ENCODE assay signal across 8 cellular contexts in the genomic region with DNA sequence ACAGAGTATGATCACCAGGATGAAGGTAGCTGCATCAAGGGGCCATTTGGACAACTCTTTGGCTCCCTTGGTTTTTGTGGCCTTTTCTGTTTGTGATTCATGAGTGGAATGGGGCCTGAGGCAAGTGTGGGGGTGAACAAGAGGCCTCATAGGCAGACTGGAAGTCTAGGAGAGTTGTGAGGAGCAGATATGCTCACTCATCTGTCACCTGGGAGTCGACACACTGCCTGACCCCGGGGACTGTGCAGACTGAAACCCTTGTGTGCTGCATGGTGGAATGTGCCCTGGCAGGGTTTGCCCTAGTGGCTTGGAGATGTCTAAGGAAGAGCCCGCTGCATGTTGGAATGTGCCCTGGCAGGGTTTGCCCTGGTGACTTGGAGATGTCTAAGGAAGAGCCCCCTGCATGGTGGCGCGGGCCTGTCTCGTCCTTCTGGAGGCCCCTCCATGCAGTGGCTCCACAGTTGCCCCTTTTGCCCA. TPM values are rescaled to one million over a fixed set of nuclear protein-coding genes. Genes with fewer than 3 reads are reported as not detected.
DNase-seq lines count a peak whose midpoint lies in the region; ATAC-seq and TF ChIP-seq lines count a peak whose summit lies in the region.

No MANE protein-coding gene starts in this region.

- peak overlapping the region; percentile 64 to 88 (median 84) for H3K4me3 Mint-ChIP-seq in naive thymus-derived CD4-positive, alpha-beta T cell

- WGBS in ovary, 3 donors, result 71 to 84% (median 74%) methylated on average over 6 of the region's 6 CpGs

- POLR2A ChIA-PET in BJ (lab: Charles Lee), result interaction anchor here (1.2 kb wide), 1 partner anchor 58 kb away, joined by 3 read pairs; no protein-coding TSS in a partner anchor
- POLR2A ChIA-PET in naive thymus-derived CD4-positive, alpha-beta T cell (lab: Charles Lee), result interaction anchor here (0.8 to 26.4 kb wide), 14 partner anchors 19 to 149 kb away, joined by 3 to 738 read pairs (median 4); partner anchors contain the start of gene MED15

- intact Hi-C loops in naive thymus-derived CD4-positive, alpha-beta T cell (cut with micrococcal nuclease), result loop anchor here in 1 of 2 donors (5.0 kb wide), 1 partner anchor 150 kb away; no protein-coding TSS in a partner anchor
- intact Hi-C loops in ovary (cut with DNase I), result loop anchor here in 1 of 4 donors (10.0 kb wide), 1 partner anchor 53 kb away; no protein-coding TSS in a partner anchor

- peaks cover 0 to 5% (median 0%) of the 10 kb centered on the region in 11 donors for H3K9me3 Mint-ChIP-seq in naive thymus-derived CD4-positive, alpha-beta T cell

- peaks cover 70 to 98% (median 86%) of the 10 kb centered on the region in 7 donors for H3K4me1 Mint-ChIP-seq in naive thymus-derived CD4-positive, alpha-beta T cell

- no peak for TF ChIP-seq CTCF in BJ (IDR thresholded peaks at IDR 0.05; ENCODE audit: insufficient read depth, low read depth, low read length)
- no peak for TF ChIP-seq CTCF in ovary (IDR thresholded peaks at IDR 0.05)

- peak overlapping the region; percentile 53 for H3K27ac ChIP-seq in naive thymus-derived CD4-positive, alpha-beta T cell (ENCODE audit: low read depth, low read length)
- H3K27ac ChIP-seq in ovary, result no peak overlapping the region

- H3K9me3 ChIP-seq in naive thymus-derived CD4-positive, alpha-beta T cell (ENCODE audit: control insufficient read depth in 2 of 3, low read length in 3 of 3), result no peaks in the 10 kb centered on the region
- H3K9me3 ChIP-seq in ovary, result no peaks in the 10 kb centered on the region

- H3K4me1 ChIP-seq in naive thymus-derived CD4-positive, alpha-beta T cell (ENCODE audit: control insufficient read depth in 2 of 2, insufficient read depth in 2 of 2, low read length in 2 of 2), result peaks cover 84 to 98% of the 10 kb centered on the region in 2 donors
- peaks cover 14% of the 10 kb centered on the region for H3K4me1 ChIP-seq in ovary (ENCODE audit: insufficient read depth)

- H3K27me3 Mint-ChIP-seq in naive thymus-derived CD4-positive, alpha-beta T cell, result no peaks in the 10 kb centered on the region

- no peak for TF ChIP-seq POLR2A in ovary (IDR thresholded peaks at IDR 0.05)

- H3K27me3 ChIP-seq in BJ (ENCODE audit: control insufficient read depth, insufficient read depth, low read length) (no peaks in the 10 kb centered on the region), ovary (no peaks in the 10 kb centered on the region)
- no peaks in the 10 kb centered on the region for H3K27me3 ChIP-seq in naive thymus-derived CD4-positive, alpha-beta T cell (ENCODE audit: control insufficient read depth in 2 of 2, insufficient read depth in 2 of 2, low read length in 2 of 2)

- CTCF ChIA-PET in BJ (lab: Yijun Ruan, JAX), result interaction anchor here (0.8 to 11.0 kb wide), 14 partner anchors 11 to 149 kb away, joined by 3 to 184 read pairs (median 4); no protein-coding TSS in a partner anchor
- CTCF ChIA-PET in naive thymus-derived CD4-positive, alpha-beta T cell (lab: Charles Lee), result interaction anchor here (1.2 to 12.5 kb wide), 7 partner anchors 13 to 113 kb away, joined by 3 to 229 read pairs (median 7); partner anchors contain the start of gene MED15

- H3K36me3 ChIP-seq in BJ (ENCODE audit: control insufficient read depth, insufficient read depth, low read length) (peaks cover 38% of the 10 kb centered on the region), ovary (no peaks in the 10 kb centered on the region)
- peaks cover 9 to 47% (median 19%) of the 10 kb centered on the region in 3 experiments for H3K36me3 ChIP-seq in naive thymus-derived CD4-positive, alpha-beta T cell (ENCODE audit: control insufficient read depth in 2 of 3, insufficient read depth in 3 of 3, low read length in 3 of 3)

- H3K4me3 ChIP-seq in BJ (ENCODE audit: low read depth, low read length) (no peak overlapping the region), ovary (no peak overlapping the region)
- H3K4me3 ChIP-seq in naive thymus-derived CD4-positive, alpha-beta T cell (ENCODE audit: low read length), result peak overlapping the region; percentile 55

- H3K27ac Mint-ChIP-seq in naive thymus-derived CD4-positive, alpha-beta T cell, result peak overlapping the region; percentile 82 to 99 (median 93)

- DNase-seq in BJ (ENCODE audit: low read depth) (peak; percentile 56), M059J (ENCODE audit: low read depth) (peak; percentile 94), dedifferentiated amniotic fluid mesenchymal stem cell (ENCODE audit: extremely low spot score) (peak; percentile 19), T-helper 9 cell (no peak), ovary (no peak)
- DNase-seq in naive thymus-derived CD4-positive, alpha-beta T cell, result no peak

- peaks cover 4 to 63% (median 13%) of the 10 kb centered on the region in 5 donors for H3K36me3 Mint-ChIP-seq in naive thymus-derived CD4-positive, alpha-beta T cell

- ATAC-seq in naive thymus-derived CD4-positive, alpha-beta T cell, result no peak
- ATAC-seq in GM21528 (IDR thresholded peaks at IDR 0.05; ENCODE audit: low FRiP score, unreplicated experiment) (no peak), HG03108 (IDR thresholded peaks at IDR 0.05; ENCODE audit: unreplicated experiment) (no peak)

- TF ChIP-seq EP300 in ovary (IDR thresholded peaks at IDR 0.05), result no peak

RNA-seq across cellular contexts. Expression of gene MED15, which starts 60.0 kb away (rescaled TPM):
- 24.2 and 42.7 TPM in 2 replicates for polyA plus RNA-seq in BJ (2011; rRNA removed)
- polyA minus RNA-seq in BJ (2011; rRNA and poly(A)+ RNA removed), result 55.9 and 67.4 TPM in 2 replicates
- 22.3 and 27.9 TPM in 2 replicates for total RNA-seq in M059J (2014; rRNA removed; shearing (Covaris generic))
- total RNA-seq in naive thymus-derived CD4-positive, alpha-beta T cell, result 100 to 1,000 TPM; 169 to 235 (median 201) TPM
- 10 to 100 TPM; 24.3 to 76.6 TPM for polyA plus RNA-seq in naive thymus-derived CD4-positive, alpha-beta T cell
- 10 to 100 TPM; 21.9 to 79.3 (median 69.5) TPM for total RNA-seq in ovary
- 10 to 100 TPM; 23.6 to 40.1 TPM for polyA plus RNA-seq in ovary

Comparison
In these comparisons a context has a peak if more than half of its experiments do, and no peak if none do; other contexts are left out.
1. DNase-seq: peak in BJ (single experiment), M059J (single experiment) and dedifferentiated amniotic fluid mesenchymal stem cell (single experiment); none in naive thymus-derived CD4-positive, alpha-beta T cell (0 of 9), T-helper 9 cell (single experiment) and ovary (0 of 5).